Comparison of ENCODE assay signal across 1 cellular context in the genomic region with DNA sequence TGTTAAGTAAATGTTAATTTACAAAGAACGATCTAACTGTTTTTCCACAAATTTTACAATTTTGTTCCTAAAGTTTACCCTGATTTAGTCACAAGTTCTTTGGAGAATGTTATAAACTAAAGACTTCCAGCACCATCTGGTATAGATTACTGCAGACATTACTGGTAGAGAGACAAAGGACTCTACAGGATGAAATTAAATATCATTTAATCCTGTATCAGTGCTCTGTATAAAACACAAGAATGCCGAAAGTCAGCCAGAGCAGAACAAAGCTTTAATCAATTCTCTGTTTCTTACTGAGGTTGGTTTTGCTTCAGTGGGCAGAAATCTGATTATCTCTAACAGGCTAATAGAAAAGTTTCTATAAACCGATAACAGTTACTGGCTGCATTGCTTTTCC.
TF ChIP-seq lines count a peak whose summit lies in the region.

No MANE protein-coding gene starts in this region.

TF ChIP-seq in GM23338, 12 proteins besides CTCF, POLR2A, EP300 and RAD21 (continued from another document):
- TF ChIP-seq, protein P1, sequence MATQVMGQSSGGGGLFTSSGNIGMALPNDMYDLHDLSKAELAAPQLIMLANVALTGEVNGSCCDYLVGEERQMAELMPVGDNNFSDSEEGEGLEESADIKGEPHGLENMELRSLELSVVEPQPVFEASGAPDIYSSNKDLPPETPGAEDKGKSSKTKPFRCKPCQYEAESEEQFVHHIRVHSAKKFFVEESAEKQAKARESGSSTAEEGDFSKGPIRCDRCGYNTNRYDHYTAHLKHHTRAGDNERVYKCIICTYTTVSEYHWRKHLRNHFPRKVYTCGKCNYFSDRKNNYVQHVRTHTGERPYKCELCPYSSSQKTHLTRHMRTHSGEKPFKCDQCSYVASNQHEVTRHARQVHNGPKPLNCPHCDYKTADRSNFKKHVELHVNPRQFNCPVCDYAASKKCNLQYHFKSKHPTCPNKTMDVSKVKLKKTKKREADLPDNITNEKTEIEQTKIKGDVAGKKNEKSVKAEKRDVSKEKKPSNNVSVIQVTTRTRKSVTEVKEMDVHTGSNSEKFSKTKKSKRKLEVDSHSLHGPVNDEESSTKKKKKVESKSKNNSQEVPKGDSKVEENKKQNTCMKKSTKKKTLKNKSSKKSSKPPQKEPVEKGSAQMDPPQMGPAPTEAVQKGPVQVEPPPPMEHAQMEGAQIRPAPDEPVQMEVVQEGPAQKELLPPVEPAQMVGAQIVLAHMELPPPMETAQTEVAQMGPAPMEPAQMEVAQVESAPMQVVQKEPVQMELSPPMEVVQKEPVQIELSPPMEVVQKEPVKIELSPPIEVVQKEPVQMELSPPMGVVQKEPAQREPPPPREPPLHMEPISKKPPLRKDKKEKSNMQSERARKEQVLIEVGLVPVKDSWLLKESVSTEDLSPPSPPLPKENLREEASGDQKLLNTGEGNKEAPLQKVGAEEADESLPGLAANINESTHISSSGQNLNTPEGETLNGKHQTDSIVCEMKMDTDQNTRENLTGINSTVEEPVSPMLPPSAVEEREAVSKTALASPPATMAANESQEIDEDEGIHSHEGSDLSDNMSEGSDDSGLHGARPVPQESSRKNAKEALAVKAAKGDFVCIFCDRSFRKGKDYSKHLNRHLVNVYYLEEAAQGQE (IDR thresholded peaks at IDR 0.05; ENCODE audit: unreplicated experiment) = no peak
- TF ChIP-seq CREB1 (CRISPR knock-in tag; IDR thresholded peaks at IDR 0.05; ENCODE audit: low read depth) = no peak
- no peak for TF ChIP-seq ZNF331 (CRISPR knock-in tag; IDR thresholded peaks at IDR 0.05; ENCODE audit: low read depth)
- TF ChIP-seq STAT1 (IDR thresholded peaks at IDR 0.05; ENCODE audit: unreplicated experiment) = no peak
- no peak for TF ChIP-seq EZH2 (IDR thresholded peaks at IDR 0.05; ENCODE audit: low read depth, unreplicated experiment)
- TF ChIP-seq, protein P2, sequence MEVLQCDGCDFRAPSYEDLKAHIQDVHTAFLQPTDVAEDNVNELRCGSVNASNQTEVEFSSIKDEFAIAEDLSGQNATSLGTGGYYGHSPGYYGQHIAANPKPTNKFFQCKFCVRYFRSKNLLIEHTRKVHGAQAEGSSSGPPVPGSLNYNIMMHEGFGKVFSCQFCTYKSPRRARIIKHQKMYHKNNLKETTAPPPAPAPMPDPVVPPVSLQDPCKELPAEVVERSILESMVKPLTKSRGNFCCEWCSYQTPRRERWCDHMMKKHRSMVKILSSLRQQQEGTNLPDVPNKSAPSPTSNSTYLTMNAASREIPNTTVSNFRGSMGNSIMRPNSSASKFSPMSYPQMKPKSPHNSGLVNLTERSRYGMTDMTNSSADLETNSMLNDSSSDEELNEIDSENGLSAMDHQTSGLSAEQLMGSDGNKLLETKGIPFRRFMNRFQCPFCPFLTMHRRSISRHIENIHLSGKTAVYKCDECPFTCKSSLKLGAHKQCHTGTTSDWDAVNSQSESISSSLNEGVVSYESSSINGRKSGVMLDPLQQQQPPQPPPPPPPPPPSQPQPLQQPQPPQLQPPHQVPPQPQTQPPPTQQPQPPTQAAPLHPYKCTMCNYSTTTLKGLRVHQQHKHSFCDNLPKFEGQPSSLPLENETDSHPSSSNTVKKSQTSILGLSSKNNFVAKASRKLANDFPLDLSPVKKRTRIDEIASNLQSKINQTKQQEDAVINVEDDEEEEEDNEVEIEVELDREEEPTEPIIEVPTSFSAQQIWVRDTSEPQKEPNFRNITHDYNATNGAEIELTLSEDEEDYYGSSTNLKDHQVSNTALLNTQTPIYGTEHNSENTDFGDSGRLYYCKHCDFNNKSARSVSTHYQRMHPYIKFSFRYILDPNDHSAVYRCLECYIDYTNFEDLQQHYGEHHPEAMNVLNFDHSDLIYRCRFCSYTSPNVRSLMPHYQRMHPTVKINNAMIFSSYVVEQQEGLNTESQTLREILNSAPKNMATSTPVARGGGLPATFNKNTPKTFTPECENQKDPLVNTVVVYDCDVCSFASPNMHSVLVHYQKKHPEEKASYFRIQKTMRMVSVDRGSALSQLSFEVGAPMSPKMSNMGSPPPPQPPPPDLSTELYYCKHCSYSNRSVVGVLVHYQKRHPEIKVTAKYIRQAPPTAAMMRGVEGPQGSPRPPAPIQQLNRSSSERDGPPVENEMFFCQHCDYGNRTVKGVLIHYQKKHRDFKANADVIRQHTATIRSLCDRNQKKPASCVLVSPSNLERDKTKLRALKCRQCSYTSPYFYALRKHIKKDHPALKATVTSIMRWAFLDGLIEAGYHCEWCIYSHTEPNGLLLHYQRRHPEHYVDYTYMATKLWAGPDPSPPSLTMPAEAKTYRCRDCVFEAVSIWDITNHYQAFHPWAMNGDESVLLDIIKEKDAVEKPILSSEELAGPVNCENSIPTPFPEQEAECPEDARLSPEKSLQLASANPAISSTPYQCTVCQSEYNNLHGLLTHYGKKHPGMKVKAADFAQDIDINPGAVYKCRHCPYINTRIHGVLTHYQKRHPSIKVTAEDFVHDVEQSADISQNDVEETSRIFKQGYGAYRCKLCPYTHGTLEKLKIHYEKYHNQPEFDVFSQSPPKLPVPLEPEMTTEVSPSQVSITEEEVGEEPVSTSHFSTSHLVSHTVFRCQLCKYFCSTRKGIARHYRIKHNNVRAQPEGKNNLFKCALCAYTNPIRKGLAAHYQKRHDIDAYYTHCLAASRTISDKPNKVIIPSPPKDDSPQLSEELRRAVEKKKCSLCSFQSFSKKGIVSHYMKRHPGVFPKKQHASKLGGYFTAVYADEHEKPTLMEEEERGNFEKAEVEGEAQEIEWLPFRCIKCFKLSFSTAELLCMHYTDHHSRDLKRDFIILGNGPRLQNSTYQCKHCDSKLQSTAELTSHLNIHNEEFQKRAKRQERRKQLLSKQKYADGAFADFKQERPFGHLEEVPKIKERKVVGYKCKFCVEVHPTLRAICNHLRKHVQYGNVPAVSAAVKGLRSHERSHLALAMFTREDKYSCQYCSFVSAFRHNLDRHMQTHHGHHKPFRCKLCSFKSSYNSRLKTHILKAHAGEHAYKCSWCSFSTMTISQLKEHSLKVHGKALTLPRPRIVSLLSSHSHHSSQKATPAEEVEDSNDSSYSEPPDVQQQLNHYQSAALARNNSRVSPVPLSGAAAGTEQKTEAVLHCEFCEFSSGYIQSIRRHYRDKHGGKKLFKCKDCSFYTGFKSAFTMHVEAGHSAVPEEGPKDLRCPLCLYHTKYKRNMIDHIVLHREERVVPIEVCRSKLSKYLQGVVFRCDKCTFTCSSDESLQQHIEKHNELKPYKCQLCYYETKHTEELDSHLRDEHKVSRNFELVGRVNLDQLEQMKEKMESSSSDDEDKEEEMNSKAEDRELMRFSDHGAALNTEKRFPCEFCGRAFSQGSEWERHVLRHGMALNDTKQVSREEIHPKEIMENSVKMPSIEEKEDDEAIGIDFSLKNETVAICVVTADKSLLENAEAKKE (CRISPR knock-in tag; IDR thresholded peaks at IDR 0.05) = no peak
- no peak for TF ChIP-seq NANOG (IDR thresholded peaks at IDR 0.05; ENCODE audit: borderline replicate concordance)
